ENCODE assay signal across 1 cellular context in genomic region chr2:25664531-25665307, GRCh38.
TF ChIP-seq lines count a peak whose summit lies in the region.

No MANE protein-coding gene starts in this region.

TF ChIP-seq in HepG2, 621 proteins besides CTCF, POLR2A, EP300 and RAD21 (continued from another document and continues in another):
- no peak for TF ChIP-seq MYPOP (CRISPR knock-in tag; IDR thresholded peaks at IDR 0.05)
- TF ChIP-seq CHCHD3 (CRISPR knock-in tag; IDR thresholded peaks at IDR 0.05): no peak
- TF ChIP-seq SIN3A (IDR thresholded peaks at IDR 0.05; ENCODE audit: borderline replicate concordance, low read depth, low read length): no peak
- TF ChIP-seq ZNF605 (CRISPR knock-in tag; IDR thresholded peaks at IDR 0.05): no peak
- TF ChIP-seq, protein P1, sequence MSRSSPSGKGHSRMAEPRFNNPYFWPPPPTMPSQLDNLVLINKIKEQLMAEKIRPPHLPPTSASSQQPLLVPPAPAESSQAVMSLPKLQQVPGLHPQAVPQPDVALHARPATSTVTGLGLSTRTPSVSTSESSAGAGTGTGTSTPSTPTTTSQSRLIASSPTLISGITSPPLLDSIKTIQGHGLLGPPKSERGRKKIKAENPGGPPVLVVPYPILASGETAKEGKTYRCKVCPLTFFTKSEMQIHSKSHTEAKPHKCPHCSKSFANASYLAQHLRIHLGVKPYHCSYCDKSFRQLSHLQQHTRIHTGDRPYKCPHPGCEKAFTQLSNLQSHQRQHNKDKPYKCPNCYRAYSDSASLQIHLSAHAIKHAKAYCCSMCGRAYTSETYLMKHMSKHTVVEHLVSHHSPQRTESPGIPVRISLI (CRISPR knock-in tag; IDR thresholded peaks at IDR 0.05; ENCODE audit: borderline replicate concordance): no peak
- no peak for TF ChIP-seq TBL1XR1 (IDR thresholded peaks at IDR 0.05; ENCODE audit: borderline replicate concordance, low read length, partially characterized antibody)
- no peak for TF ChIP-seq ZNF460 (CRISPR knock-in tag; IDR thresholded peaks at IDR 0.05; ENCODE audit: borderline replicate concordance)
- no peak for TF ChIP-seq ZZZ3 (CRISPR knock-in tag; IDR thresholded peaks at IDR 0.05; ENCODE audit: borderline replicate concordance)
- no peak for TF ChIP-seq KAT8 (CRISPR knock-in tag; IDR thresholded peaks at IDR 0.05)
- no peak for TF ChIP-seq SMARCC2 (IDR thresholded peaks at IDR 0.05)
- 0 out of 2 replicates have a peak, but pooled peaks have one; percentile 24 for TF ChIP-seq MIER3 (CRISPR knock-in tag; IDR thresholded peaks at IDR 0.05; ENCODE audit: borderline replicate concordance)
- TF ChIP-seq ZFP36 (IDR thresholded peaks at IDR 0.05; ENCODE audit: borderline replicate concordance, low read depth, low read length, partially characterized antibody): no peak
- TF ChIP-seq, protein P2, sequence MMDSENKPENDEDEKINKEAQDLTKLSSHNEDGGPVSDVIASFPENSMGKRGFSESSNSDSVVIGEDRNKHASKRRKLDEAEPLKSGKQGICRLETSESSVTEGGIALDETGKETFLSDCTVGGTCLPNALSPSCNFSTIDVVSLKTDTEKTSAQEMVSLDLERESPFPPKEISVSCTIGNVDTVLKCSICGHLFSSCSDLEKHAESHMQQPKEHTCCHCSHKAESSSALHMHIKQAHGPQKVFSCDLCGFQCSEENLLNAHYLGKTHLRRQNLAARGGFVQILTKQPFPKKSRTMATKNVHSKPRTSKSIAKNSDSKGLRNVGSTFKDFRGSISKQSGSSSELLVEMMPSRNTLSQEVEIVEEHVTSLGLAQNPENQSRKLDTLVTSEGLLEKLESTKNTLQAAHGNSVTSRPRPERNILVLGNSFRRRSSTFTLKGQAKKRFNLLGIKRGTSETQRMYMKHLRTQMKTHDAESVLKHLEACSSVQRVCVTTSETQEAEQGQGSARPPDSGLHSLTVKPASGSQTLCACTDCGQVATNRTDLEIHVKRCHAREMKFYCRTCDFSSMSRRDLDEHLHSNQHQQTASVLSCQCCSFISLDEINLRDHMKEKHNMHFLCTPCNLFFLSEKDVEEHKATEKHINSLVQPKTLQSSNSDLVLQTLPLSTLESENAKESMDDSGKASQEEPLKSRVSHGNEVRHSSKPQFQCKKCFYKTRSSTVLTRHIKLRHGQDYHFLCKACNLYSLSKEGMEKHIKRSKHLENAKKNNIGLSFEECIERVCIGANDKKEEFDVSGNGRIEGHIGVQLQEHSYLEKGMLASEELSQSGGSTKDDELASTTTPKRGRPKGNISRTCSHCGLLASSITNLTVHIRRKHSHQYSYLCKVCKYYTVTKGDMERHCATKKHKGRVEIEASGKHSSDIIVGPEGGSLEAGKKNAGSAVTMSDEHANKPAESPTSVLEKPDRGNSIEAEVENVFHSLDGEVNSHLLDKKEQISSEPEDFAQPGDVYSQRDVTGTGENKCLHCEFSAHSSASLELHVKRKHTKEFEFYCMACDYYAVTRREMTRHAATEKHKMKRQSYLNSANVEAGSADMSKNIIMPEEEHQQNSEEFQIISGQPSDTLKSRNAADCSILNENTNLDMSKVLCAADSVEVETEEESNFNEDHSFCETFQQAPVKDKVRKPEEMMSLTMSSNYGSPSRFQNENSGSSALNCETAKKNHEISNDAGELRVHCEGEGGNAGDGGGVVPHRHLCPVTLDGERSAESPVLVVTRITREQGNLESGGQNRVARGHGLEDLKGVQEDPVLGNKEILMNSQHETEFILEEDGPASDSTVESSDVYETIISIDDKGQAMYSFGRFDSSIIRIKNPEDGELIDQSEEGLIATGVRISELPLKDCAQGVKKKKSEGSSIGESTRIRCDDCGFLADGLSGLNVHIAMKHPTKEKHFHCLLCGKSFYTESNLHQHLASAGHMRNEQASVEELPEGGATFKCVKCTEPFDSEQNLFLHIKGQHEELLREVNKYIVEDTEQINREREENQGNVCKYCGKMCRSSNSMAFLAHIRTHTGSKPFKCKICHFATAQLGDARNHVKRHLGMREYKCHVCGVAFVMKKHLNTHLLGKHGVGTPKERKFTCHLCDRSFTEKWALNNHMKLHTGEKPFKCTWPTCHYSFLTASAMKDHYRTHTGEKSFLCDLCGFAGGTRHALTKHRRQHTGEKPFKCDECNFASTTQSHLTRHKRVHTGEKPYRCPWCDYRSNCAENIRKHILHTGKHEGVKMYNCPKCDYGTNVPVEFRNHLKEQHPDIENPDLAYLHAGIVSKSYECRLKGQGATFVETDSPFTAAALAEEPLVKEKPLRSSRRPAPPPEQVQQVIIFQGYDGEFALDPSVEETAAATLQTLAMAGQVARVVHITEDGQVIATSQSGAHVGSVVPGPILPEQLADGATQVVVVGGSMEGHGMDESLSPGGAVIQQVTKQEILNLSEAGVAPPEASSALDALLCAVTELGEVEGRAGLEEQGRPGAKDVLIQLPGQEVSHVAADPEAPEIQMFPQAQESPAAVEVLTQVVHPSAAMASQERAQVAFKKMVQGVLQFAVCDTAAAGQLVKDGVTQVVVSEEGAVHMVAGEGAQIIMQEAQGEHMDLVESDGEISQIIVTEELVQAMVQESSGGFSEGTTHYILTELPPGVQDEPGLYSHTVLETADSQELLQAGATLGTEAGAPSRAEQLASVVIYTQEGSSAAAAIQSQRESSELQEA (CRISPR knock-in tag; IDR thresholded peaks at IDR 0.05; ENCODE audit: not compliant biosample characterization): no peak
- TF ChIP-seq JARID2 (CRISPR knock-in tag; IDR thresholded peaks at IDR 0.05; ENCODE audit: insufficient replicate concordance): no peak
- TF ChIP-seq TCF7L2 (IDR thresholded peaks at IDR 0.05; ENCODE audit: low read depth, low read length): no peak
- TF ChIP-seq ZNF83 (CRISPR knock-in tag; IDR thresholded peaks at IDR 0.05; ENCODE audit: borderline replicate concordance): no peak
- TF ChIP-seq PITX1 (CRISPR knock-in tag; IDR thresholded peaks at IDR 0.05): no peak
- TF ChIP-seq BATF2 (CRISPR knock-in tag; IDR thresholded peaks at IDR 0.05): no peak
- TF ChIP-seq PHF21A (CRISPR knock-in tag; IDR thresholded peaks at IDR 0.05): no peak
- TF ChIP-seq ZNF564 (CRISPR knock-in tag; IDR thresholded peaks at IDR 0.05): no peak
- TF ChIP-seq RNF2 (conservative IDR thresholded peaks at IDR 0.05; ENCODE audit: low read depth): no peak
- TF ChIP-seq TEAD3 (CRISPR knock-in tag; optimal IDR thresholded peaks at IDR 0.05; ENCODE audit: borderline replicate concordance): peak; percentile 23
- no peak for TF ChIP-seq ZNF251 (CRISPR knock-in tag; IDR thresholded peaks at IDR 0.05)
- no peak for TF ChIP-seq SIX4 (CRISPR knock-in tag; IDR thresholded peaks at IDR 0.05)
- TF ChIP-seq ZNF687 (CRISPR knock-in tag; IDR thresholded peaks at IDR 0.05): no peak
- no peak for TF ChIP-seq ZNF782 (CRISPR knock-in tag; IDR thresholded peaks at IDR 0.05; ENCODE audit: borderline replicate concordance)
- TF ChIP-seq, protein P3, sequence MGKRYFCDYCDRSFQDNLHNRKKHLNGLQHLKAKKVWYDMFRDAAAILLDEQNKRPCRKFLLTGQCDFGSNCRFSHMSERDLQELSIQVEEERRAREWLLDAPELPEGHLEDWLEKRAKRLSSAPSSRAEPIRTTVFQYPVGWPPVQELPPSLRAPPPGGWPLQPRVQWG (CRISPR knock-in tag; IDR thresholded peaks at IDR 0.05; ENCODE audit: borderline replicate concordance, low read depth): no peak
- TF ChIP-seq, protein P4, sequence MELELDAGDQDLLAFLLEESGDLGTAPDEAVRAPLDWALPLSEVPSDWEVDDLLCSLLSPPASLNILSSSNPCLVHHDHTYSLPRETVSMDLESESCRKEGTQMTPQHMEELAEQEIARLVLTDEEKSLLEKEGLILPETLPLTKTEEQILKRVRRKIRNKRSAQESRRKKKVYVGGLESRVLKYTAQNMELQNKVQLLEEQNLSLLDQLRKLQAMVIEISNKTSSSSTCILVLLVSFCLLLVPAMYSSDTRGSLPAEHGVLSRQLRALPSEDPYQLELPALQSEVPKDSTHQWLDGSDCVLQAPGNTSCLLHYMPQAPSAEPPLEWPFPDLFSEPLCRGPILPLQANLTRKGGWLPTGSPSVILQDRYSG (CRISPR knock-in tag; IDR thresholded peaks at IDR 0.05): no peak
- no peak for TF ChIP-seq SKIL (CRISPR knock-in tag; IDR thresholded peaks at IDR 0.05; ENCODE audit: borderline replicate concordance)
- TF ChIP-seq ZNF512 (CRISPR knock-in tag; IDR thresholded peaks at IDR 0.05): no peak
